ENCODE assay signal across 9 cellular contexts in the genomic region with DNA sequence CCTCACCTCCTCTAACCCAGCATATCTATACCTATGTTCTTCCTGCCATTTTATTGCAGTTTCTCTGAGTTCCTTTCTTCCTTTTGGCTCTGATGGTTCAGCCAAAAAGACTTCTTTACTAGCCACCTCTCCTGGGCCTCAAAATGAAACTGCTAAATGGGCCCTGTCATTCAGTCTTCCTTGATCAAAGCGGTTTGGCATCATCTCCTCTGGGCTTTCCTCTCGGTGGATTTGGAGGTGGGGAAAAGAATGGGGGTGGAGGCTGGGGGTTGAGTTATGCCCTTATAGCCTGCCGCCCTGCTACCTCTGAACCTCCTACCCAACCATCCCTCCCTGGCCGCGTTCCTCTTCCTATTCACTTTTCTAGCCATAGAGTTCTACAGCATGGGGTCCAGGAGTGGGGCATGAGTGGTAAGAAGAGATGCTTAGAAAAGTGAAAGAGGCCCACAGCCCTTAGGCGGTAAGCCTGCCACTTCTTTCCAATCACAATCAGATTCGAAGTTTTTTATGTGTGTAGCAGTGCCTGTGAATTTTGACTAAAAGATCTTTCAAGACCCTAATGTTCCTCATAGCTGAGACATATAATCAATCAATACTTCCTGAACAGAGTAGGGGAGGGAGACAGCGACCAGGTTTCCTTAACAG. TPM values are rescaled to one million over a fixed set of nuclear protein-coding genes. Genes with fewer than 3 reads are reported as not detected.
DNase-seq lines count a peak whose midpoint lies in the region; ATAC-seq and TF ChIP-seq lines count a peak whose summit lies in the region.
"Had no signal": no experiment of that assay in that cellular context is flagged by ENCODE, and none has a peak within 500 bp of the region (broad histone marks: within the 10 kb centered on the region; RNA-seq: fewer than 3 reads in every experiment).

No MANE protein-coding gene starts in this region.

- peak overlapping the region; percentile 10 to 56 for H3K27ac Mint-ChIP-seq in T-cell

- DNase-seq in T-cell (no peak), foreskin fibroblast (peak in 1 of 2 donors; percentile 43), retina (peak; percentile 30), mucosa of gallbladder (ENCODE audit: low spot score) (no peak)
- no peak for DNase-seq in central memory CD4-positive, alpha-beta T cell
- DNase-seq in stimulated activated naive CD4-positive, alpha-beta T cell (lab: John Stamatoyannopoulos, UW), result no peak
- DNase-seq: NCI-H1436 treated with DMSO at 0.1 percent for 48 hours had no signal

- no peak for TF ChIP-seq CTCF in foreskin fibroblast (IDR thresholded peaks at IDR 0.05; ENCODE audit: low read depth, low read length)

- peaks cover 3% of the 10 kb centered on the region; the same call in 1 of the 2 replicates for H3K36me3 ChIP-seq in ES-I3 (ENCODE audit: insufficient read depth, low read length)

- peaks cover 8 to 11% (median 9%) of the 10 kb centered on the region in 3 donors for H3K4me1 Mint-ChIP-seq in T-cell

- CTCF ChIA-PET in T-cell (lab: Charles Lee), result no interaction called here

- no peaks in the 10 kb centered on the region for H3K9me3 Mint-ChIP-seq in T-cell

- H3K4me1 ChIP-seq in ES-I3 (ENCODE audit: insufficient read depth, low read length), result peaks cover 38% of the 10 kb centered on the region

- H3K4me3 ChIP-seq in foreskin fibroblast (ENCODE audit: low read depth in 1 of 2, low read length in 2 of 2), result peak overlapping the region; percentile 76 to 85

- H3K9ac ChIP-seq in ES-I3 (ENCODE audit: low read depth, low read length), result peak overlapping the region; percentile 56; the same call in 1 of the 2 replicates

- POLR2A ChIA-PET in T-cell (lab: Charles Lee), result no interaction called here

- H3K27me3 Mint-ChIP-seq in T-cell, result no peaks in the 10 kb centered on the region

- ATAC-seq in T-cell (replicated peaks in 1 of 4) (no peak), GM21528 (IDR thresholded peaks at IDR 0.05; ENCODE audit: low FRiP score, unreplicated experiment) (no peak)

- H3K4me3 Mint-ChIP-seq in T-cell, result peak overlapping the region in 2 of 3 donors; percentile 61 to 62

- H3K9me3 ChIP-seq in ES-I3 (ENCODE audit: control insufficient read depth, insufficient read depth, low read length), result peaks cover 6% of the 10 kb centered on the region; the same call in 1 of the 2 replicates

- H3K36me3 Mint-ChIP-seq in T-cell, result no peaks in the 10 kb centered on the region

RNA-seq across cellular contexts. Expression of gene AJUBA, which starts 2.5 kb away (rescaled TPM):
- total RNA-seq in T-cell (1 to 10 TPM; 1.8 to 3.1 (median 2.4) TPM), mucosa of gallbladder (53.3 TPM)

RNA-seq across cellular contexts. Expression of gene HAUS4, which starts 23.0 kb away (rescaled TPM):
- total RNA-seq in T-cell (10 to 100 TPM; 19.2 to 37.1 (median 23.8) TPM), mucosa of gallbladder (38.8 TPM)

RNA-seq across cellular contexts. Expression of gene C14orf93, which starts 30.1 kb away (rescaled TPM):
- total RNA-seq in T-cell (10 to 100 TPM; 10.8 to 13.7 (median 12.4) TPM), mucosa of gallbladder (13.9 TPM)

RNA-seq across cellular contexts. Expression of gene PRMT5, which starts 50.7 kb away (rescaled TPM):
- total RNA-seq in T-cell (10 to 100 TPM; 17.7 to 45.3 (median 37.5) TPM), mucosa of gallbladder (51.0 TPM)

RNA-seq across cellular contexts. Expression of gene PSMB5, which starts 54.8 kb away (rescaled TPM):
- total RNA-seq in T-cell (10 to 100 TPM; 20.6 to 43.9 (median 38.0) TPM), mucosa of gallbladder (103 TPM)

Comparison
In these comparisons a context has a peak if more than half of its experiments do, and no peak if none do; other contexts are left out.
1. RNA of gene AJUBA, which starts 2.5 kb away (total RNA-seq): 53.3 TPM in mucosa of gallbladder (single experiment); 1.8 to 3.1 TPM in T-cell; every median in the first group is over 10 times any median in the second.